16 cellular contexts compared by ENCODE assay signal in the genomic region with DNA sequence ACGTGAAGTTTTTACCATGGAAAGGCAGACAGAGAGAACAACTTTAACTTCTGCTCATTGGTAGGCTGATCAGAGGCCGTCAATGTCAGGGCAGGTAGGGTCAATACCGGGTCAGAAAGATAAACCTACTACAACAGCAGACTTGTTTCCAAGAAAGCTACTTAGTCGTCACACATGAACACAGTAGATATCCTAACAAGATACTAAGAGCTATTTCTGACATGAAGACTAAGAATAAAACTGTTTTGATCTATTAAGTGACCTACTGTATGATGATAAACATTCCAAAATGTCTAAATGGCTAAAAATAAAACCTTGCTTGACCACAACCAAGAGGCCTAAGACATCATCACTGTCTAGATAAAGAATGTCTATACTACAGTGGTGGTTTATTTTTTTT.
"Had no signal": no experiment of that assay in that cellular context is flagged by ENCODE, and none has a peak within 500 bp of the region (broad histone marks: within the 10 kb centered on the region; RNA-seq: fewer than 3 reads in every experiment).

No MANE protein-coding gene starts in this region.

- H3K27ac ChIP-seq: epithelial cell of prostate, esophagus muscularis mucosa, gastrocnemius medialis, pancreas, skin epidermis, stomach, thoracic aorta, transverse colon had no signal

- H3K4me1 ChIP-seq: pancreas, transverse colon had no signal

- H3K4me3 ChIP-seq: esophagus muscularis mucosa, gastrocnemius medialis, pancreas, skin epidermis, stomach, thoracic aorta, transverse colon had no signal

- DNase-seq: effector memory CD4-positive, alpha-beta T cell; gastrocnemius medialis; mammary epithelial cell; naive B cell; occipital lobe; pancreas; stimulated activated CD4-positive, alpha-beta T cell treated with anti-CD3 and anti-CD28 coated beads, Interleukin-12 subunit alpha, Interleukin-12 subunit beta, amount 100 ng/mL, for 4 hours; stimulated activated naive CD4-positive, alpha-beta T cell; stomach; substantia nigra; transverse colon had no signal

- H3K27me3 ChIP-seq: esophagus muscularis mucosa, gastrocnemius medialis, pancreas, stomach, transverse colon had no signal

- H3K9me3 ChIP-seq: esophagus muscularis mucosa, gastrocnemius medialis, pancreas, stomach, thoracic aorta, transverse colon had no signal

- FAIRE-seq: endometrium, pancreas had no signal

- H3K36me3 ChIP-seq: esophagus muscularis mucosa, gastrocnemius medialis, pancreas, stomach, thoracic aorta, transverse colon had no signal
